In the genomic region with DNA sequence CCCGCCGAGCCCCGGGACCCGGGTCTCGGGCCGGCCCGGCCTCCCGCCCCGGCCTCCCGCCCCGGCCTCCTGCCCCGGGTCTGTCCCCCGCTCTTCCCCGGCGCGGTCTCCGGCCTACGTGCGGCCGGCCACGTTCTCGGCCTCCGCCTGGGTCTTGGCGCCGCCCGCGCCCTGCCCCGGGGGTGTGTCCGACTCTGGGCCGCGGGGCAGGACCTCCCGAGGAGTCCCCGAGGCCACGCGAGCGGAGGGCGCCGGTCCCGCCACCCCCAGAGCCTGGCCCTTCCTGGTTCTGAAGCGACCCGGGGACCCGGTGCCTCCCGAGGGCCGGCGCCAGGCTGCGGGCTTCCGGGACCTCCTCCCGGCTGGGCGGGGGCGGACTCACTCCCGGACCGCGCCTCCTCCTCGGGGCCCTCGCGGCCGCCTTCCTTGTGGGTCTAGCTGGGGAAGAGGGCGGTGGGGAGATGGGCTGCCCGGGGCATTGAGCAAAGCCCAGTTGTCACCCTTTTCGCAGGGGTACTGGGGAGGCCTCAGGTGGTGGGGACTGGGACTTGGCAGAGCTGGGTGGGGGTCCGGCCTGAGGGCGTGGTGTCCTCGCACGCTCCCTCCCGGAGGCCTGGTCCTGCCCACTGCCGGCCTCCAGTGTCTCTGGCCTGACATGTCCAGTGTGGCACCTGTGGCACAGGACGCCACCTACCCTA, we compare ENCODE assay signal across 7 cellular contexts. TPM values are rescaled to one million over a fixed set of nuclear protein-coding genes. Genes with fewer than 3 reads are reported as not detected.
DNase-seq lines count a peak whose midpoint lies in the region; ATAC-seq and TF ChIP-seq lines count a peak whose summit lies in the region.

No MANE protein-coding gene starts in this region.

- no peak for TF ChIP-seq CTCF in epithelial cell of esophagus (IDR thresholded peaks at IDR 0.05; ENCODE audit: insufficient read depth, low read depth, low read length, missing control alignments)
- TF ChIP-seq CTCF in mucosa of descending colon (IDR thresholded peaks at IDR 0.05) = no peak

- H3K4me3 ChIP-seq in epithelial cell of esophagus (ENCODE audit: low read length) (peak overlapping the region; percentile 73), mucosa of descending colon (peak overlapping the region; percentile 85)

- H3K9me3 ChIP-seq in mucosa of descending colon = no peaks in the 10 kb centered on the region

- DNase-seq in NOMO-1 (lab: John Stamatoyannopoulos, UW; ENCODE audit: unreplicated experiment in 2 of 2) = peak; percentile 25 to 55
- peak; percentile 48 for DNase-seq in activated T-cell treated with anti-CD3 and anti-CD28 coated beads for 24 hours (ENCODE audit: low read depth)
- peak; percentile 67 for DNase-seq in epithelial cell of esophagus (ENCODE audit: low read depth)
- peak; percentile 84 to 90 (median 90) for DNase-seq in mucosa of descending colon
- DNase-seq in stimulated activated effector memory CD8-positive, alpha-beta T cell treated with anti-CD3 and anti-CD28 coated beads, Interleukin-12 subunit alpha, Interleukin-12 subunit beta, amount 100 ng/mL, for 72 hours (ENCODE audit: low spot score in 2 of 2) = peak; percentile 48 to 78

- no peaks in the 10 kb centered on the region for H3K36me3 ChIP-seq in mucosa of descending colon (ENCODE audit: low read depth)

- peaks cover 40% of the 10 kb centered on the region for H3K4me1 ChIP-seq in mucosa of descending colon (ENCODE audit: low read depth)

- intact Hi-C loops in mucosa of descending colon (cut with DNase I, micrococcal nuclease) = no loop called here

- H3K4me1 Mint-ChIP-seq in stimulated activated effector memory CD8-positive, alpha-beta T cell treated with anti-CD3 and anti-CD28 coated beads, Interleukin-12 subunit alpha, Interleukin-12 subunit beta, amount 100 ng/mL, for 72 hours = peaks cover 48% of the 10 kb centered on the region

- H3K36me3 Mint-ChIP-seq in stimulated activated effector memory CD8-positive, alpha-beta T cell treated with anti-CD3 and anti-CD28 coated beads, Interleukin-12 subunit alpha, Interleukin-12 subunit beta, amount 100 ng/mL, for 72 hours = peaks cover 32% of the 10 kb centered on the region

- H3K27ac Mint-ChIP-seq in stimulated activated effector memory CD8-positive, alpha-beta T cell treated with anti-CD3 and anti-CD28 coated beads, Interleukin-12 subunit alpha, Interleukin-12 subunit beta, amount 100 ng/mL, for 72 hours = peak overlapping the region; percentile 89

- ATAC-seq in GM18511 (IDR thresholded peaks at IDR 0.05; ENCODE audit: unreplicated experiment) = peak; percentile 36
- ATAC-seq in HG02943 (IDR thresholded peaks at IDR 0.05; ENCODE audit: low read depth, unreplicated experiment) = peak; percentile 32
- ATAC-seq in mucosa of descending colon = peak; percentile 58
- ATAC-seq in stimulated activated effector memory CD8-positive, alpha-beta T cell treated with anti-CD3 and anti-CD28 coated beads, Interleukin-12 subunit alpha, Interleukin-12 subunit beta, amount 100 ng/mL, for 72 hours = peak; percentile 55

- H3K9me3 Mint-ChIP-seq in stimulated activated effector memory CD8-positive, alpha-beta T cell treated with anti-CD3 and anti-CD28 coated beads, Interleukin-12 subunit alpha, Interleukin-12 subunit beta, amount 100 ng/mL, for 72 hours = no peaks in the 10 kb centered on the region

- peak overlapping the region; percentile 76 for H3K4me3 Mint-ChIP-seq in stimulated activated effector memory CD8-positive, alpha-beta T cell treated with anti-CD3 and anti-CD28 coated beads, Interleukin-12 subunit alpha, Interleukin-12 subunit beta, amount 100 ng/mL, for 72 hours

RNA-seq across cellular contexts. Expression of gene PFKL, which starts 0.6 kb away (rescaled TPM):
- 100 to 1,000 TPM; 150 to 299 (median 237) TPM for total RNA-seq in mucosa of descending colon

RNA-seq across cellular contexts. Expression of gene AIRE, which starts 14.7 kb away (rescaled TPM):
- total RNA-seq in mucosa of descending colon = under 1 TPM in 2 of 3 donors, not detected in 1; 0.12 to 0.16 TPM

RNA-seq across cellular contexts. Expression of gene DNMT3L, which starts 38.7 kb away (rescaled TPM):
- total RNA-seq in mucosa of descending colon = not detected

RNA-seq across cellular contexts. Expression of gene CFAP410, which starts 38.8 kb away (rescaled TPM):
- total RNA-seq in mucosa of descending colon = 10 to 100 TPM; 22.0 to 33.0 (median 26.6) TPM

RNA-seq across cellular contexts. Expression of gene TRPM2, which starts 53.0 kb away (rescaled TPM):
- 10 to 100 TPM in 1 of 3 donors, 1 to 10 TPM in 2; 1.5 to 10.3 (median 7.2) TPM for total RNA-seq in mucosa of descending colon

Comparison
In these comparisons a context has a peak if more than half of its experiments do, and no peak if none do; other contexts are left out.
1. Peak in every context shown above with its lines: DNase-seq, ATAC-seq and H3K4me3 ChIP-seq.
2. DNase-seq: peak in every context shown above with its lines; median percentile 90 in mucosa of descending colon; 67 in epithelial cell of esophagus; 63 in stimulated activated effector memory CD8-positive, alpha-beta T cell treated with anti-CD3 and anti-CD28 coated beads, Interleukin-12 subunit alpha, Interleukin-12 subunit beta, amount 100 ng/mL, for 72 hours; 48 in activated T-cell treated with anti-CD3 and anti-CD28 coated beads for 24 hours; 40 in NOMO-1.